In the genomic region with DNA sequence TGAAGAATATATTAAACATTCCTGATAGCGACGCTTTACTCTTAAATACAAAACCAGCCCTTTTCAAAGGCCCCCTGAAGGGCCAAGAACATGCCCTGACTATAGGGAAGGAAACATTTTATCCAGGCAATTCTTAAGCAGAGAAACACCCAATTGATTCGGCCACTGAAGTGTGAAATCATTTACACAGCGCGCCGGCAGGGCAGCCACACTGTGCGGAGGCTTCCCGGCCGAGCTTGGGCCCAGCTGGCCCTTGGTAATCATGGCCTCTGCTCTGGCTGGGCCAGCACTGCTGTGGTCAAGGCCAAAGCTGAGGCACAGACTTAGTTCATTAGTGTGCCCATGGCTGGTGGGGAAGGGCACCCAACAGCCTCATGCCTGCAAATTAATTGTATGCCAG, we compare ENCODE assay signal across 28 cellular contexts.
"Had no signal": no experiment of that assay in that cellular context is flagged by ENCODE, and none has a peak within 500 bp of the region (broad histone marks: within the 10 kb centered on the region; RNA-seq: fewer than 3 reads in every experiment).

No MANE protein-coding gene starts in this region.

- H3K9me3 Mint-ChIP-seq: central memory CD8-positive, alpha-beta T cell; dendritic cell treated with granulocyte-macrophage colony-stimulating factor and Interleukin-4, amounts not matched to agents 40 ng/mL and 50 ng/mL, for 4 days; effector memory CD8-positive, alpha-beta T cell; mesothelial cell of epicardium had no signal

- DNase-seq: cerebellar nuclear complex; colonic mucosa; cortex of kidney; effector CD8-positive, alpha-beta T cell; effector memory CD8-positive, alpha-beta T cell; endodermal cell; erythroblast; esophagus squamous epithelium; foreskin fibroblast; foreskin melanocyte; gastrocnemius medialis; glutamatergic neuron; head of caudate nucleus; heart right ventricle; hippocampal formation; islet precursor cell; kidney; left cardiac atrium; left ventricle myocardium superior; lower lobe of right lung; mesenchymal stem cell; mucosa of descending colon had no signal

- H3K27me3 ChIP-seq: colonic mucosa, gastrocnemius medialis had no signal

- H3K27ac Mint-ChIP-seq: dendritic cell treated with granulocyte-macrophage colony-stimulating factor and Interleukin-4, amounts not matched to agents 40 ng/mL and 50 ng/mL, for 4 days; effector memory CD8-positive, alpha-beta T cell; mesothelial cell of epicardium had no signal

- H3K36me3 Mint-ChIP-seq: mesothelial cell of epicardium had no signal

- H3K9me3 ChIP-seq: colonic mucosa, esophagus squamous epithelium, gastrocnemius medialis, lower lobe of right lung, mucosa of descending colon had no signal

- H3K36me3 ChIP-seq: colonic mucosa, esophagus squamous epithelium, gastrocnemius medialis, heart right ventricle, lower lobe of right lung had no signal

- H3K4me3 ChIP-seq: colonic mucosa, esophagus squamous epithelium, gastrocnemius medialis, heart right ventricle, lower lobe of right lung, mucosa of descending colon had no signal

- H3K4me1 ChIP-seq: colonic mucosa, esophagus squamous epithelium, gastrocnemius medialis, heart right ventricle, lower lobe of right lung had no signal

- ATAC-seq: effector memory CD8-positive, alpha-beta T cell; esophagus mucosa; gastrocnemius medialis; heart right ventricle; left cardiac atrium; left lobe of liver; left ventricle myocardium superior; mucosa of descending colon had no signal

- H3K4me1 Mint-ChIP-seq: central memory CD8-positive, alpha-beta T cell; mesothelial cell of epicardium had no signal

- H3K4me3 Mint-ChIP-seq: central memory CD8-positive, alpha-beta T cell; dendritic cell treated with granulocyte-macrophage colony-stimulating factor and Interleukin-4, amounts not matched to agents 40 ng/mL and 50 ng/mL, for 4 days; effector memory CD8-positive, alpha-beta T cell; endodermal cell; mesothelial cell of epicardium had no signal

- H3K27ac ChIP-seq: colonic mucosa, epithelial cell of prostate, esophagus squamous epithelium, gastrocnemius medialis, heart right ventricle, lower lobe of right lung had no signal
